ENCODE assay signal across 9 cellular contexts in genomic region chr5:112174959-112175594, GRCh38.
DNase-seq lines count a peak whose midpoint lies in the region; ATAC-seq, FAIRE-seq and TF ChIP-seq lines count a peak whose summit lies in the region.
"Had no signal": no experiment of that assay in that cellular context is flagged by ENCODE, and none has a peak within 500 bp of the region (broad histone marks: within the 10 kb centered on the region; RNA-seq: fewer than 3 reads in every experiment).

No MANE protein-coding gene starts in this region.

- H2AFZ ChIP-seq in GM23338 = no peak overlapping the region
- H2AFZ ChIP-seq in Karpas-422 (ENCODE audit: low read length) = no peak overlapping the region

- DNase-seq in activated gamma-delta T cell treated with Interleukin-2 at 50 U/mL for 16 hours (peak; percentile 8), activated gamma-delta T cell (lab: John Stamatoyannopoulos, UW) (no peak), GM23338 (ENCODE audit: low spot score) (peak; percentile 89), Karpas-422 (peak; percentile 83), RCC 7860 (ENCODE audit: low spot score) (peak; percentile 34), breast epithelium (ENCODE audit: low spot score in 2 of 2) (no peak), kidney tubule cell (ENCODE audit: low spot score) (peak; percentile 68), thoracic aorta (ENCODE audit: low spot score) (no peak)

- H3K9me3 ChIP-seq in Karpas-422 (ENCODE audit: low read length) (no peaks in the 10 kb centered on the region), breast epithelium (no peaks in the 10 kb centered on the region), thoracic aorta (no peaks in the 10 kb centered on the region)

- no peaks in the 10 kb centered on the region for H3F3A ChIP-seq in GM23338 (replicated peaks; ENCODE audit: low read depth)

- peak; percentile 20 for FAIRE-seq in RCC 7860 (lab: Jason Lieb, UNC)
- FAIRE-seq: endometrium had no signal

- H3K4me2 ChIP-seq in GM23338 (no peak overlapping the region), Karpas-422 (ENCODE audit: low read depth, low read length, poor library complexity, severe bottlenecking) (no peak overlapping the region)

- peaks cover 13% of the 10 kb centered on the region for H3K4me1 Mint-ChIP-seq in GM23338

- no peak for TF ChIP-seq POLR2A in breast epithelium (IDR thresholded peaks at IDR 0.05)

- intact Hi-C loops in breast epithelium (cut with DNase I; ENCODE audit: low total_unique reads) = no loop called here

- H3K36me3 ChIP-seq in GM23338 (ENCODE audit: insufficient read depth) (no peaks in the 10 kb centered on the region), Karpas-422 (ENCODE audit: insufficient read depth, low read length) (no peaks in the 10 kb centered on the region), breast epithelium (no peaks in the 10 kb centered on the region), thoracic aorta (no peaks in the 10 kb centered on the region)

- ATAC-seq in GM23338 (peak; percentile 87), thoracic aorta (ENCODE audit: insufficient number of reproducible peaks, low FRiP score, low read depth) (peak; percentile 73)

- TF ChIP-seq CTCF in GM23338 (conservative IDR thresholded peaks at IDR 0.05; ENCODE audit: low read depth in 2 of 2) (peak; percentile 75 to 85), breast epithelium (IDR thresholded peaks at IDR 0.05) (peak in 2 of 3 donors; percentile 54 to 67), thoracic aorta (IDR thresholded peaks at IDR 0.05) (peak; percentile 59)

- no peaks in the 10 kb centered on the region for H3K27me3 Mint-ChIP-seq in GM23338 (ENCODE audit: insufficient read depth, low read depth, poor library complexity)

- peaks cover 12% of the 10 kb centered on the region; the same call in 1 of the 2 replicates for H3K4me1 ChIP-seq in GM23338 (ENCODE audit: insufficient read depth)
- no peaks in the 10 kb centered on the region for H3K4me1 ChIP-seq in Karpas-422 (ENCODE audit: low read length)
- no peaks in the 10 kb centered on the region for H3K4me1 ChIP-seq in breast epithelium
- no peaks in the 10 kb centered on the region for H3K4me1 ChIP-seq in thoracic aorta (ENCODE audit: control insufficient read depth in 1 of 2, low read depth in 2 of 2)

- H4K20me1 ChIP-seq in GM23338 (replicated peaks; ENCODE audit: insufficient read depth) (no peaks in the 10 kb centered on the region), Karpas-422 (ENCODE audit: insufficient read depth, low read depth, low read length) (no peaks in the 10 kb centered on the region)

- H3K79me2 ChIP-seq in GM23338 (replicated peaks; ENCODE audit: insufficient read depth) = no peaks in the 10 kb centered on the region
- no peaks in the 10 kb centered on the region for H3K79me2 ChIP-seq in Karpas-422 (ENCODE audit: low read length)

- H3K4me3 ChIP-seq in GM23338 (no peak overlapping the region), Karpas-422 (ENCODE audit: low read length) (no peak overlapping the region), breast epithelium (no peak overlapping the region), thoracic aorta (no peak overlapping the region)

- no peak overlapping the region for H3K27ac Mint-ChIP-seq in GM23338

- H3K4me3 Mint-ChIP-seq in GM23338 = no peak overlapping the region

- no peaks in the 10 kb centered on the region for H3K27me3 ChIP-seq in GM23338 (ENCODE audit: insufficient read depth)
- H3K27me3 ChIP-seq in Karpas-422 (ENCODE audit: low read length) = no peaks in the 10 kb centered on the region
- no peaks in the 10 kb centered on the region for H3K27me3 ChIP-seq in breast epithelium
- no peaks in the 10 kb centered on the region for H3K27me3 ChIP-seq in thoracic aorta (replicated peaks; ENCODE audit: insufficient read depth)

- H3K36me3 Mint-ChIP-seq in GM23338 (ENCODE audit: low read depth) = no peaks in the 10 kb centered on the region

- H3K27ac ChIP-seq in GM23338 (ENCODE audit: low read depth) = no peak overlapping the region
- H3K27ac ChIP-seq in Karpas-422 (ENCODE audit: low read length) = no peak overlapping the region
- H3K27ac ChIP-seq in breast epithelium = no peak overlapping the region
- no peak overlapping the region for H3K27ac ChIP-seq in thoracic aorta

- no peaks in the 10 kb centered on the region for H3K9me2 ChIP-seq in GM23338 (ENCODE audit: insufficient read depth)
- no peaks in the 10 kb centered on the region for H3K9me2 ChIP-seq in Karpas-422 (replicated peaks; ENCODE audit: insufficient read depth, low read length)

- no peaks in the 10 kb centered on the region for H3K9me3 Mint-ChIP-seq in GM23338

- no peak overlapping the region for H3K9ac ChIP-seq in Karpas-422 (ENCODE audit: low read length)

TF ChIP-seq in GM23338, 12 proteins besides CTCF, POLR2A, EP300 and RAD21:
- TF ChIP-seq CREB1 (CRISPR knock-in tag; IDR thresholded peaks at IDR 0.05; ENCODE audit: low read depth) = no peak

Comparison
In these comparisons a context has a peak if more than half of its experiments do, and no peak if none do; other contexts are left out.
1. DNase-seq: peak in activated gamma-delta T cell treated with Interleukin-2 at 50 U/mL for 16 hours (single experiment), GM23338 (single experiment), Karpas-422 (single experiment), RCC 7860 (single experiment) and kidney tubule cell (single experiment); none in activated gamma-delta T cell (single experiment), breast epithelium (0 of 2) and thoracic aorta (single experiment).
2. Peak in every context shown above with its lines, with median percentiles within 50 percentile points of each other: CTCF ChIP-seq.